13 cellular contexts compared by ENCODE assay signal in genomic region chr9:127583605-127584053, GRCh38. TPM values are rescaled to one million over a fixed set of nuclear protein-coding genes. Genes with fewer than 3 reads are reported as not detected.
A peak's percentile ranks its signal among the peaks of the same experiment; 100 is the strongest.
DNase-seq lines count a peak whose midpoint lies in the region; ATAC-seq and TF ChIP-seq lines count a peak whose summit lies in the region.
"Had no signal": no experiment of that assay in that cellular context is flagged by ENCODE, and none has a peak within 500 bp of the region (broad histone marks: within the 10 kb centered on the region; RNA-seq: fewer than 3 reads in every experiment).

No MANE protein-coding gene starts in this region.

- WGBS in prostate gland = 45% methylated on average over 1 of the region's 1 CpG

- no peaks in the 10 kb centered on the region for H3K36me3 ChIP-seq in prostate gland

- peaks cover 8% of the 10 kb centered on the region for H3K27me3 Mint-ChIP-seq in activated naive CD8-positive, alpha-beta T cell treated with anti-CD3 and anti-CD28 coated beads, Interleukin-2, amount 50 U/mL, for 24 hours

- peaks cover 27% of the 10 kb centered on the region for H3K4me1 Mint-ChIP-seq in activated naive CD8-positive, alpha-beta T cell treated with anti-CD3 and anti-CD28 coated beads, Interleukin-2, amount 50 U/mL, for 24 hours

- peak in 1 of 4 experiments; percentile 50 for TF ChIP-seq CTCF in prostate gland (IDR thresholded peaks at IDR 0.05)

- H3K27me3 ChIP-seq in prostate gland (replicated peaks; ENCODE audit: insufficient read depth) = no peaks in the 10 kb centered on the region

- intact Hi-C loops in prostate gland (cut with DNase I) = no loop called here

- no peak for TF ChIP-seq POLR2A in prostate gland (IDR thresholded peaks at IDR 0.05)

- no peak overlapping the region for H3K27ac Mint-ChIP-seq in activated naive CD8-positive, alpha-beta T cell treated with anti-CD3 and anti-CD28 coated beads, Interleukin-2, amount 50 U/mL, for 24 hours
- H3K27ac Mint-ChIP-seq: activated naive CD8-positive, alpha-beta T cell treated with anti-CD3 and anti-CD28 coated beads for 36 hours had no signal

- no peak for ATAC-seq in HG03520 (IDR thresholded peaks at IDR 0.05; ENCODE audit: unreplicated experiment)
- no peak for ATAC-seq in activated naive CD8-positive, alpha-beta T cell treated with anti-CD3 and anti-CD28 coated beads, Interleukin-2, amount 50 U/mL, for 24 hours
- ATAC-seq: sciatic nerve had no signal

- H3K36me3 Mint-ChIP-seq in activated naive CD8-positive, alpha-beta T cell treated with anti-CD3 and anti-CD28 coated beads, Interleukin-2, amount 50 U/mL, for 24 hours (ENCODE audit: low read depth) = no peaks in the 10 kb centered on the region
- H3K36me3 Mint-ChIP-seq: activated naive CD8-positive, alpha-beta T cell treated with anti-CD3 and anti-CD28 coated beads for 36 hours had no signal

- H3K27ac ChIP-seq in epithelial cell of prostate (peak overlapping the region; percentile 95), prostate gland (peak overlapping the region; percentile 60 to 80)

- H3K9me3 ChIP-seq in prostate gland = no peaks in the 10 kb centered on the region

- H3K4me3 ChIP-seq in prostate gland = no peak overlapping the region

- peaks cover 26% of the 10 kb centered on the region for H3K4me1 ChIP-seq in prostate gland (replicated peaks)

- peak; percentile 75 for DNase-seq in EL
- DNase-seq in RPMI7951 (ENCODE audit: low read depth) = peak; percentile 86
- DNase-seq in epithelial cell of prostate (ENCODE audit: low read depth, low spot score) = peak; percentile 85
- no peak for DNase-seq in prostate gland (ENCODE audit: low spot score)
- no peak for DNase-seq in glomerular visceral epithelial cell (ENCODE audit: extremely low spot score)
- DNase-seq in activated naive CD8-positive, alpha-beta T cell treated with anti-CD3 and anti-CD28 coated beads, Interleukin-2, amount 50 U/mL, for 24 hours = no peak
- DNase-seq in NOMO-1 (lab: John Stamatoyannopoulos, UW; ENCODE audit: unreplicated experiment in 2 of 2) = no peak
- DNase-seq: activated CD8-positive, alpha-beta memory T cell treated with anti-CD3 and anti-CD28 coated beads for 24 hours; activated naive CD8-positive, alpha-beta T cell treated with anti-CD3 and anti-CD28 coated beads for 36 hours; NCI-H2081 treated with DMSO at 0.1 percent for 48 hours; T-helper 2 cell had no signal

- H3K9me3 Mint-ChIP-seq in activated naive CD8-positive, alpha-beta T cell treated with anti-CD3 and anti-CD28 coated beads, Interleukin-2, amount 50 U/mL, for 24 hours = no peaks in the 10 kb centered on the region
- H3K9me3 Mint-ChIP-seq: activated naive CD8-positive, alpha-beta T cell treated with anti-CD3 and anti-CD28 coated beads for 36 hours had no signal

- H3K4me3 Mint-ChIP-seq in activated naive CD8-positive, alpha-beta T cell treated with anti-CD3 and anti-CD28 coated beads, Interleukin-2, amount 50 U/mL, for 24 hours = no peak overlapping the region
- H3K4me3 Mint-ChIP-seq: activated naive CD8-positive, alpha-beta T cell treated with anti-CD3 and anti-CD28 coated beads for 36 hours had no signal

RNA-seq across cellular contexts. Expression of gene STXBP1, which starts 28.4 kb away (rescaled TPM):
- 10.3 and 12.4 TPM in 2 replicates for total RNA-seq in RPMI7951 (2014; rRNA removed; shearing (Covaris generic))
- 10 to 100 TPM; 32.2 to 47.6 TPM for total RNA-seq in prostate gland

Comparison
In these comparisons a context has a peak if more than half of its experiments do, and no peak if none do; other contexts are left out.
1. DNase-seq: peak in EL (single experiment), RPMI7951 (single experiment) and epithelial cell of prostate (single experiment); none in prostate gland (single experiment), glomerular visceral epithelial cell (single experiment), activated naive CD8-positive, alpha-beta T cell treated with anti-CD3 and anti-CD28 coated beads, Interleukin-2, amount 50 U/mL, for 24 hours (single experiment) and NOMO-1 (0 of 2).